In the genomic region with DNA sequence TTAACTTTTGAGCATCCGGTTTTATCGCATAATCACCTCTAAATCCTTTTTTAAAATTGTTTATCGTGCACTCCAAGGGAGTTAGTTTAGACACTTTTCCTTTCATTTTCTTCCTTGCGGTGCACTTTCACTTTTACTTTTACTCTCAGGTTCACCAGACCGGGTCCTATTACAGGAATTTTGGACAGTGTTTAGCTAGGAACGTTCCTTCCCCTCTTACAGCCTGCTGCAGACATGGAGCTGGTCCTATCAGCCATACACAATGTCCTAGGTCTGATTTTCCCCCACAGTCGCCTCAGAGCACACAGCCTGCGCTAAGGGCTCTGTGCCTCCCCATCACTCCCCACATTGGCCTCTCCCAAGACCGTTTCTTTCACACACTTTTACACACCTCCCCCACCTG, we compare ENCODE assay signal across 11 cellular contexts.
DNase-seq lines count a peak whose midpoint lies in the region; ATAC-seq lines count a peak whose summit lies in the region.
"Had no signal": no experiment of that assay in that cellular context is flagged by ENCODE, and none has a peak within 500 bp of the region (broad histone marks: within the 10 kb centered on the region; RNA-seq: fewer than 3 reads in every experiment).

No MANE protein-coding gene starts in this region.

- H3K4me3 Mint-ChIP-seq in activated T-cell treated with anti-CD3 and anti-CD28 coated beads, Interleukin-2, amount 50 U/mL, for 72 hours: peak overlapping the region; percentile 43 to 80
- H3K4me3 Mint-ChIP-seq in activated naive CD8-positive, alpha-beta T cell treated with anti-CD3 and anti-CD28 coated beads, Interleukin-2, amount 50 U/mL, for 24 hours: peak overlapping the region; percentile 50

- peaks cover 0 to 5% of the 10 kb centered on the region in 2 donors for H3K27me3 ChIP-seq in stomach smooth muscle (ENCODE audit: control insufficient read depth in 1 of 2, insufficient read depth in 2 of 2, low read length in 2 of 2)

- ATAC-seq in activated T-cell treated with anti-CD3 and anti-CD28 coated beads, Interleukin-2, amount 50 U/mL, for 72 hours (replicated peaks in 1 of 2): peak in 1 of 2 donors; percentile 60
- ATAC-seq in activated naive CD8-positive, alpha-beta T cell treated with anti-CD3 and anti-CD28 coated beads, Interleukin-2, amount 50 U/mL, for 24 hours: no peak
- no peak for ATAC-seq in HG02885 (IDR thresholded peaks at IDR 0.05; ENCODE audit: poor library complexity, unreplicated experiment)
- ATAC-seq in HG03196 (IDR thresholded peaks at IDR 0.05; ENCODE audit: unreplicated experiment): no peak

- H3K9me3 ChIP-seq in KOPT-K1 (ENCODE audit: insufficient read depth, low read length, poor library complexity, severe bottlenecking): no peaks in the 10 kb centered on the region
- H3K9me3 ChIP-seq in stomach smooth muscle (ENCODE audit: control insufficient read depth in 2 of 2, low read length in 2 of 2): no peaks in the 10 kb centered on the region

- peaks cover 0 to 2% of the 10 kb centered on the region in 2 donors for H3K9me3 Mint-ChIP-seq in activated T-cell treated with anti-CD3 and anti-CD28 coated beads, Interleukin-2, amount 50 U/mL, for 72 hours
- H3K9me3 Mint-ChIP-seq in activated naive CD8-positive, alpha-beta T cell treated with anti-CD3 and anti-CD28 coated beads, Interleukin-2, amount 50 U/mL, for 24 hours: no peaks in the 10 kb centered on the region

- H3K27ac ChIP-seq in KOPT-K1 (ENCODE audit: low read depth, low read length, poor library complexity, severe bottlenecking) (peak overlapping the region; percentile 37), stomach smooth muscle (ENCODE audit: low read length) (no peak overlapping the region)

- no peak overlapping the region for H3K9ac ChIP-seq in stomach smooth muscle (ENCODE audit: low read length in 2 of 2)

- peaks cover 9% of the 10 kb centered on the region for H3K27me3 Mint-ChIP-seq in activated T-cell treated with anti-CD3 and anti-CD28 coated beads, Interleukin-2, amount 50 U/mL, for 72 hours (ENCODE audit: low read depth)
- H3K27me3 Mint-ChIP-seq in activated naive CD8-positive, alpha-beta T cell treated with anti-CD3 and anti-CD28 coated beads, Interleukin-2, amount 50 U/mL, for 24 hours: peaks cover 10% of the 10 kb centered on the region

- no peaks in the 10 kb centered on the region for H3K36me3 ChIP-seq in KOPT-K1 (ENCODE audit: insufficient read depth, low read length)
- no peaks in the 10 kb centered on the region for H3K36me3 ChIP-seq in stomach smooth muscle (ENCODE audit: control insufficient read depth in 2 of 2, insufficient read depth in 2 of 2, low read length in 2 of 2)

- H3K27ac Mint-ChIP-seq in activated T-cell treated with anti-CD3 and anti-CD28 coated beads, Interleukin-2, amount 50 U/mL, for 72 hours: peak overlapping the region; percentile 89
- H3K27ac Mint-ChIP-seq in activated naive CD8-positive, alpha-beta T cell treated with anti-CD3 and anti-CD28 coated beads, Interleukin-2, amount 50 U/mL, for 24 hours: peak overlapping the region; percentile 44

- peaks cover 14% of the 10 kb centered on the region for H3K4me1 Mint-ChIP-seq in activated T-cell treated with anti-CD3 and anti-CD28 coated beads, Interleukin-2, amount 50 U/mL, for 72 hours (ENCODE audit: low read depth)
- peaks cover 11% of the 10 kb centered on the region for H3K4me1 Mint-ChIP-seq in activated naive CD8-positive, alpha-beta T cell treated with anti-CD3 and anti-CD28 coated beads, Interleukin-2, amount 50 U/mL, for 24 hours

- H3K4me3 ChIP-seq in stomach smooth muscle (ENCODE audit: low read length in 2 of 2): peak overlapping the region; percentile 15 to 19

- no peaks in the 10 kb centered on the region for H3K4me1 ChIP-seq in stomach smooth muscle (ENCODE audit: control insufficient read depth, insufficient read depth, low read length)

- no peaks in the 10 kb centered on the region for H3K36me3 Mint-ChIP-seq in activated T-cell treated with anti-CD3 and anti-CD28 coated beads, Interleukin-2, amount 50 U/mL, for 72 hours (ENCODE audit: insufficient read depth in 2 of 2)
- no peaks in the 10 kb centered on the region for H3K36me3 Mint-ChIP-seq in activated naive CD8-positive, alpha-beta T cell treated with anti-CD3 and anti-CD28 coated beads, Interleukin-2, amount 50 U/mL, for 24 hours (ENCODE audit: low read depth)

- no peak for DNase-seq in activated T-cell treated with anti-CD3 and anti-CD28 coated beads, Interleukin-2, amount 50 U/mL, for 72 hours
- no peak for DNase-seq in activated T-cell treated with anti-CD3 and anti-CD28 coated beads, Interleukin-2, amount 50 U/mL, for 48 hours
- no peak for DNase-seq in activated naive CD8-positive, alpha-beta T cell treated with anti-CD3 and anti-CD28 coated beads, Interleukin-2, amount 50 U/mL, for 24 hours
- DNase-seq in GM19240 (ENCODE audit: insufficient read length, low spot score): no peak
- DNase-seq: C1 segment of cervical spinal cord; NCI-H510A treated with DMSO at 0.1 percent for 48 hours; stimulated activated naive CD4-positive, alpha-beta T cell had no signal
